Comparison of ENCODE assay signal across 22 cellular contexts in genomic region chr20:58366016-58366415, GRCh38. TPM values are rescaled to one million over a fixed set of nuclear protein-coding genes. Genes with fewer than 3 reads are reported as not detected.
DNase-seq lines count a peak whose midpoint lies in the region; ATAC-seq, FAIRE-seq and TF ChIP-seq lines count a peak whose summit lies in the region.
"Had no signal": no experiment of that assay in that cellular context is flagged by ENCODE, and none has a peak within 500 bp of the region (broad histone marks: within the 10 kb centered on the region; RNA-seq: fewer than 3 reads in every experiment).

No MANE protein-coding gene starts in this region.

- H3K36me3 ChIP-seq in astrocyte (ENCODE audit: insufficient read depth, low read length) (peaks cover 18% of the 10 kb centered on the region), neural cell (ENCODE audit: insufficient read depth, low read length) (no peaks in the 10 kb centered on the region), transverse colon (no peaks in the 10 kb centered on the region)

- no peaks in the 10 kb centered on the region for H3F3A ChIP-seq in neural cell (ENCODE audit: insufficient read depth, low read length, poor library complexity, severe bottlenecking)

- FAIRE-seq in astrocyte (lab: Jason Lieb, UNC), result no peak
- FAIRE-seq: GM19239 had no signal

- H3K4me1 ChIP-seq in astrocyte (ENCODE audit: insufficient read depth, low read length) (no peaks in the 10 kb centered on the region), transverse colon (peaks cover 0 to 9% (median 2%) of the 10 kb centered on the region in 4 donors)
- H3K4me1 ChIP-seq: lower lobe of right lung had no signal

- no peak for ATAC-seq in GM18858 (IDR thresholded peaks at IDR 0.05; ENCODE audit: unreplicated experiment)
- no peak for ATAC-seq in GM19351 (IDR thresholded peaks at IDR 0.05; ENCODE audit: unreplicated experiment)
- ATAC-seq: lower lobe of right lung, PC-3, sciatic nerve had no signal

- H3K27me3 Mint-ChIP-seq in activated naive CD4-positive, alpha-beta T cell treated with anti-CD3 and anti-CD28 coated beads for 36 hours (ENCODE audit: low read depth), result no peaks in the 10 kb centered on the region
- H3K27me3 Mint-ChIP-seq in activated naive CD4-positive, alpha-beta T cell treated with anti-CD3 and anti-CD28 coated beads, Interleukin-2, amount 10 ng/mL, durations not matched to agents 7 days and 5 days, result no peaks in the 10 kb centered on the region
- no peaks in the 10 kb centered on the region for H3K27me3 Mint-ChIP-seq in astrocyte (ENCODE audit: low read depth, unreplicated experiment)
- H3K27me3 Mint-ChIP-seq: CD4-positive, alpha-beta T cell had no signal

- no peaks in the 10 kb centered on the region for H3K9me3 Mint-ChIP-seq in activated naive CD4-positive, alpha-beta T cell treated with anti-CD3 and anti-CD28 coated beads for 36 hours
- H3K9me3 Mint-ChIP-seq in activated naive CD4-positive, alpha-beta T cell treated with anti-CD3 and anti-CD28 coated beads, Interleukin-2, amount 10 ng/mL, durations not matched to agents 7 days and 5 days, result no peaks in the 10 kb centered on the region
- no peaks in the 10 kb centered on the region for H3K9me3 Mint-ChIP-seq in astrocyte (ENCODE audit: unreplicated experiment)
- H3K9me3 Mint-ChIP-seq: activated T-helper 2 cell treated with anti-CD3 and anti-CD28 coated beads, Interferon-gamma antibody, Interleukin-2, Interleukin-4, amounts not matched to agents 10 μg/mL and 5 μg/mL and 100 μg/mL, durations not matched to agents 14 hours and 24 hours and 36 hours; CD4-positive, alpha-beta T cell had no signal

- H3K27ac ChIP-seq in astrocyte (ENCODE audit: low read depth, low read length), result no peak overlapping the region
- no peak overlapping the region for H3K27ac ChIP-seq in neural cell (ENCODE audit: low read length)
- H3K27ac ChIP-seq in transverse colon, result peak overlapping the region; percentile 38 to 72 (median 46)
- H3K27ac ChIP-seq: epithelial cell of prostate, lower lobe of right lung had no signal

- TF ChIP-seq CTCF in astrocyte (IDR thresholded peaks at IDR 0.05; ENCODE audit: insufficient read depth, low read depth, low read length) (no peak), neural cell (IDR thresholded peaks at IDR 0.05; ENCODE audit: poor library complexity, severe bottlenecking) (no peak), transverse colon (IDR thresholded peaks at IDR 0.05) (no peak)

- WGBS in transverse colon (ENCODE audit: low coverage in 1 of 2), 2 donors, result 71 to 88% methylated on average over 4 to 7 of the region's 7 CpGs

- H3K4me3 ChIP-seq in astrocyte (ENCODE audit: insufficient read depth, low read depth, low read length) (no peak overlapping the region), neural cell (ENCODE audit: low read length) (no peak overlapping the region), transverse colon (no peak overlapping the region)
- H3K4me3 ChIP-seq: lower lobe of right lung had no signal

- CTCF ChIA-PET in activated naive CD4-positive, alpha-beta T cell treated with anti-CD3 and anti-CD28 coated beads for 36 hours (lab: Charles Lee), result interaction anchor here (1.5 to 1.6 kb wide), 2 partner anchors 52 to 129 kb away, joined by 3 read pairs; no protein-coding TSS in a partner anchor
- CTCF ChIA-PET in activated naive CD4-positive, alpha-beta T cell treated with anti-CD3 and anti-CD28 coated beads, Interleukin-2, amount 10 ng/mL, durations not matched to agents 7 days and 5 days (lab: Charles Lee), result interaction anchor here (1.3 kb wide), 1 partner anchor 120 kb away, joined by 3 read pairs; no protein-coding TSS in a partner anchor

- H3K4me1 Mint-ChIP-seq in activated naive CD4-positive, alpha-beta T cell treated with anti-CD3 and anti-CD28 coated beads for 36 hours (ENCODE audit: low read depth), result peaks cover 4% of the 10 kb centered on the region
- H3K4me1 Mint-ChIP-seq in activated naive CD4-positive, alpha-beta T cell treated with anti-CD3 and anti-CD28 coated beads, Interleukin-2, amount 10 ng/mL, durations not matched to agents 7 days and 5 days, result no peaks in the 10 kb centered on the region
- H3K4me1 Mint-ChIP-seq in astrocyte (ENCODE audit: low read depth, unreplicated experiment), result peaks cover 7% of the 10 kb centered on the region

- no peak overlapping the region for H3K27ac Mint-ChIP-seq in activated naive CD4-positive, alpha-beta T cell treated with anti-CD3 and anti-CD28 coated beads for 36 hours
- H3K27ac Mint-ChIP-seq in activated naive CD4-positive, alpha-beta T cell treated with anti-CD3 and anti-CD28 coated beads, Interleukin-2, amount 10 ng/mL, durations not matched to agents 7 days and 5 days, result no peak overlapping the region
- H3K27ac Mint-ChIP-seq in astrocyte (ENCODE audit: unreplicated experiment), result peak overlapping the region; percentile 50
- H3K27ac Mint-ChIP-seq: activated T-helper 2 cell treated with anti-CD3 and anti-CD28 coated beads, Interferon-gamma antibody, Interleukin-2, Interleukin-4, amounts not matched to agents 10 μg/mL and 5 μg/mL and 100 μg/mL, durations not matched to agents 14 hours and 24 hours and 36 hours; CD4-positive, alpha-beta T cell had no signal

- no peaks in the 10 kb centered on the region for H3K27me3 ChIP-seq in astrocyte (ENCODE audit: insufficient read depth, low read length)
- H3K27me3 ChIP-seq in neural cell (ENCODE audit: insufficient read depth, low read depth, low read length), result no peaks in the 10 kb centered on the region
- H3K27me3 ChIP-seq in transverse colon, result no peaks in the 10 kb centered on the region

- H4K20me1 ChIP-seq in astrocyte (ENCODE audit: insufficient read depth, low read length), result no peaks in the 10 kb centered on the region
- H4K20me1 ChIP-seq in neural cell (ENCODE audit: insufficient read depth), result no peaks in the 10 kb centered on the region

- in situ Hi-C loops in transverse colon (cut with MboI; ENCODE audit: low pct_ligation_motif_present in 1 of 4, low pct_unique_long_range_greater_than_20kb in 1 of 4, low sequenced_read_pairs in 3 of 4), result no loop called here

- H2AFZ ChIP-seq in astrocyte (ENCODE audit: low read depth, low read length) (no peak overlapping the region), neural cell (ENCODE audit: low read depth, low read length) (no peak overlapping the region)

- H3K4me2 ChIP-seq in astrocyte (ENCODE audit: low read length), result no peak overlapping the region
- H3K4me2 ChIP-seq in neural cell (ENCODE audit: low read length), result no peak overlapping the region

- H3K36me3 Mint-ChIP-seq in activated naive CD4-positive, alpha-beta T cell treated with anti-CD3 and anti-CD28 coated beads for 36 hours (ENCODE audit: low read depth), result peaks cover 7% of the 10 kb centered on the region
- peaks cover 4% of the 10 kb centered on the region for H3K36me3 Mint-ChIP-seq in activated naive CD4-positive, alpha-beta T cell treated with anti-CD3 and anti-CD28 coated beads, Interleukin-2, amount 10 ng/mL, durations not matched to agents 7 days and 5 days
- no peaks in the 10 kb centered on the region for H3K36me3 Mint-ChIP-seq in astrocyte (ENCODE audit: low read depth, unreplicated experiment)

- no peaks in the 10 kb centered on the region for H3K9me2 ChIP-seq in neural cell (ENCODE audit: insufficient read depth, low read length)

- no peak for TF ChIP-seq POLR2A in transverse colon (IDR thresholded peaks at IDR 0.05)

- H3K4me3 Mint-ChIP-seq in activated naive CD4-positive, alpha-beta T cell treated with anti-CD3 and anti-CD28 coated beads for 36 hours, result no peak overlapping the region
- H3K4me3 Mint-ChIP-seq in activated naive CD4-positive, alpha-beta T cell treated with anti-CD3 and anti-CD28 coated beads, Interleukin-2, amount 10 ng/mL, durations not matched to agents 7 days and 5 days, result no peak overlapping the region
- peak overlapping the region; percentile 17 for H3K4me3 Mint-ChIP-seq in astrocyte (ENCODE audit: unreplicated experiment)
- H3K4me3 Mint-ChIP-seq: CD4-positive, alpha-beta T cell had no signal

- H3K9ac ChIP-seq in astrocyte (ENCODE audit: low read length) (no peak overlapping the region), neural cell (ENCODE audit: low read length) (no peak overlapping the region)

- H3K79me2 ChIP-seq in astrocyte (ENCODE audit: insufficient read depth, low read length) (no peaks in the 10 kb centered on the region), neural cell (replicated peaks; ENCODE audit: insufficient read depth, low read length) (no peaks in the 10 kb centered on the region)

- intact Hi-C loops in activated naive CD4-positive, alpha-beta T cell treated with anti-CD3 and anti-CD28 coated beads for 36 hours (cut with micrococcal nuclease), result no loop called here
- intact Hi-C loops in transverse colon (cut with DNase I; ENCODE audit: low total_unique reads), result no loop called here

- TF ChIP-seq EP300 in neural cell (conservative IDR thresholded peaks at IDR 0.05; ENCODE audit: poor library complexity, severe bottlenecking), result peak; percentile 20
- TF ChIP-seq EP300 in transverse colon (IDR thresholded peaks at IDR 0.05; ENCODE audit: low read depth), result no peak

- H3K9me3 ChIP-seq in astrocyte (ENCODE audit: insufficient read depth, low read depth, low read length), result no peaks in the 10 kb centered on the region
- no peaks in the 10 kb centered on the region for H3K9me3 ChIP-seq in neural cell (ENCODE audit: low read length)
- H3K9me3 ChIP-seq in transverse colon, result no peaks in the 10 kb centered on the region
- H3K9me3 ChIP-seq: lower lobe of right lung had no signal

- no peak for TF ChIP-seq RAD21 in neural cell (conservative IDR thresholded peaks at IDR 0.05)

- peak; percentile 17 for DNase-seq in activated naive CD4-positive, alpha-beta T cell treated with anti-CD3 and anti-CD28 coated beads for 36 hours
- no peak for DNase-seq in activated naive CD4-positive, alpha-beta T cell treated with anti-CD3 and anti-CD28 coated beads, Interleukin-2, amount 10 ng/mL, durations not matched to agents 7 days and 5 days
- DNase-seq in astrocyte (ENCODE audit: low read depth) (no peak), transverse colon (no peak), SIG-M5 treated with dmso at 0.1 percent for 504 hours (lab: John Stamatoyannopoulos, UW; ENCODE audit: unreplicated experiment) (no peak)
- DNase-seq: activated CD4-positive, alpha-beta T cell treated with anti-CD3 and anti-CD28 coated beads, Interleukin-2, amount 50 U/mL, for 1 hour; CD4-positive, alpha-beta T cell; cortex of kidney; DMS79; lower lobe of right lung; NCI-H1105; NCI-H748 treated with DMSO at 0.1 percent for 48 hours; PC-3; stimulated activated CD4-positive, alpha-beta T cell treated with anti-CD3 and anti-CD28 coated beads, Interleukin-4, amount 100 ng/mL, for 1 hour; T1000 had no signal

TF ChIP-seq in neural cell, 6 proteins besides CTCF, POLR2A, EP300 and RAD21 (continues in another document):
- no peak for TF ChIP-seq EZH2 (IDR thresholded peaks at IDR 0.05; ENCODE audit: borderline replicate concordance, insufficient read depth, low read length, poor library complexity, severe bottlenecking)

RNA-seq across cellular contexts. Expression of gene VAPB, which starts 23.0 kb away (rescaled TPM):
- total RNA-seq in activated naive CD4-positive, alpha-beta T cell treated with anti-CD3 and anti-CD28 coated beads for 36 hours, result 10 to 100 TPM; 26.8 to 27.9 TPM
- total RNA-seq in astrocyte, result 57.6 and 61.5 TPM in 2 replicates
- 29.4 and 32.5 TPM in 2 replicates for polyA plus RNA-seq in neural cell
- polyA minus RNA-seq in neural cell, result 49.9 and 65.2 TPM in 2 replicates
- total RNA-seq in transverse colon, result 10 to 100 TPM; 11.6 to 44.8 (median 28.0) TPM

RNA-seq across cellular contexts. Expression of gene RAB22A, which starts 56.5 kb away (rescaled TPM):
- 1 to 10 TPM; 9.3 to 9.8 TPM for total RNA-seq in activated naive CD4-positive, alpha-beta T cell treated with anti-CD3 and anti-CD28 coated beads for 36 hours
- total RNA-seq in astrocyte (16.6 and 18.8 TPM in 2 replicates), transverse colon (10 to 100 TPM in 3 of 4 donors, 1 to 10 TPM in 1; 4.2 to 25.9 (median 20.7) TPM)
- polyA plus RNA-seq in neural cell, result 14.5 and 15.7 TPM in 2 replicates
- 25.8 and 31.8 TPM in 2 replicates for polyA minus RNA-seq in neural cell

Comparison
In these comparisons a context has a peak if more than half of its experiments do, and no peak if none do; other contexts are left out.
1. H3K27ac ChIP-seq: peak in transverse colon (4 of 4); none in astrocyte (single experiment) and neural cell (single experiment).